In the genomic region with DNA sequence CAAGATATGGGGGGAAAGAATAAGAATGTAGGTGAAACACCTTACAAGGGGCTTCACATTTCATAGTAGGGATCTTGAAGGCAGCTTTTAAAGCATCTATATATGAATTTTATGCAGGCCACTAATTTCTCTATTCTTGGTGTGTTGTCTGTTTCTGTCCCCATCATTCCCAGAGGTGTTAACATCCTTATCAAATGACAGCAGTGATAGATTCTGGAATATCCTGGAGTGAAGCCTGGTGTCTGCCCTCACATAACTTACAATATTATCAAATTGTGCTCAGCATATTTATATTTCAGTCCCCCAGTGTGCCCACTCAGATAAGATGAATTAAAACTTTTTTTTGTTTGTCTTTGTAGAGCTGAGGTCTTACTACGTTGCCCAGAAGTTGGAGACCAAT, we compare ENCODE assay signal across 4 cellular contexts.
"Had no signal": no experiment of that assay in that cellular context is flagged by ENCODE, and none has a peak within 500 bp of the region (broad histone marks: within the 10 kb centered on the region; RNA-seq: fewer than 3 reads in every experiment).

No MANE protein-coding gene starts in this region.

- DNase-seq: KBM-7, KG1 had no signal

- ATAC-seq: HepG2, K562 had no signal
